Comparison of ENCODE assay signal across 1 cellular context in the genomic region with DNA sequence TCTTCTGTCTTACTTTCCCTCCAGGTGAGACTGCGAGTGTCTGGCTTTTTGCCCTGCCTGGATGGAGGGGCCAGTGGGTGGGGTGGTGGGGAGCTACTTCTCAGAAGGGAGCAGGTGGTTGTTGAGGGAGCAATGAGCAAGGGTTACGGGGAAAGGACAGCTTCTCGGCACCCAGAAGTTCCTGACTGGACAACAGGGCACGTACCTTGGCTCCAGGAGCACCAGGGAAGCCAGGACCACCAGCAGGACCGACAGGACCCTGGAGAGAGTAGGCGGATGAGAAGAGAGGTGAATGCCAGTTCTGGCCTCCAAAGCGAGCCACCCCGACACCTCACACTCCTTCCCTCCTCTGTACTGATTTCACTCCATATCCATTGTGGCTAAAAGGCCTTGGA.
TF ChIP-seq lines count a peak whose summit lies in the region.

No MANE protein-coding gene starts in this region.

TF ChIP-seq in GM23338, 12 proteins besides CTCF, POLR2A, EP300 and RAD21:
- TF ChIP-seq, protein P1, sequence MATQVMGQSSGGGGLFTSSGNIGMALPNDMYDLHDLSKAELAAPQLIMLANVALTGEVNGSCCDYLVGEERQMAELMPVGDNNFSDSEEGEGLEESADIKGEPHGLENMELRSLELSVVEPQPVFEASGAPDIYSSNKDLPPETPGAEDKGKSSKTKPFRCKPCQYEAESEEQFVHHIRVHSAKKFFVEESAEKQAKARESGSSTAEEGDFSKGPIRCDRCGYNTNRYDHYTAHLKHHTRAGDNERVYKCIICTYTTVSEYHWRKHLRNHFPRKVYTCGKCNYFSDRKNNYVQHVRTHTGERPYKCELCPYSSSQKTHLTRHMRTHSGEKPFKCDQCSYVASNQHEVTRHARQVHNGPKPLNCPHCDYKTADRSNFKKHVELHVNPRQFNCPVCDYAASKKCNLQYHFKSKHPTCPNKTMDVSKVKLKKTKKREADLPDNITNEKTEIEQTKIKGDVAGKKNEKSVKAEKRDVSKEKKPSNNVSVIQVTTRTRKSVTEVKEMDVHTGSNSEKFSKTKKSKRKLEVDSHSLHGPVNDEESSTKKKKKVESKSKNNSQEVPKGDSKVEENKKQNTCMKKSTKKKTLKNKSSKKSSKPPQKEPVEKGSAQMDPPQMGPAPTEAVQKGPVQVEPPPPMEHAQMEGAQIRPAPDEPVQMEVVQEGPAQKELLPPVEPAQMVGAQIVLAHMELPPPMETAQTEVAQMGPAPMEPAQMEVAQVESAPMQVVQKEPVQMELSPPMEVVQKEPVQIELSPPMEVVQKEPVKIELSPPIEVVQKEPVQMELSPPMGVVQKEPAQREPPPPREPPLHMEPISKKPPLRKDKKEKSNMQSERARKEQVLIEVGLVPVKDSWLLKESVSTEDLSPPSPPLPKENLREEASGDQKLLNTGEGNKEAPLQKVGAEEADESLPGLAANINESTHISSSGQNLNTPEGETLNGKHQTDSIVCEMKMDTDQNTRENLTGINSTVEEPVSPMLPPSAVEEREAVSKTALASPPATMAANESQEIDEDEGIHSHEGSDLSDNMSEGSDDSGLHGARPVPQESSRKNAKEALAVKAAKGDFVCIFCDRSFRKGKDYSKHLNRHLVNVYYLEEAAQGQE (IDR thresholded peaks at IDR 0.05; ENCODE audit: unreplicated experiment): no peak
- TF ChIP-seq NANOG (IDR thresholded peaks at IDR 0.05; ENCODE audit: borderline replicate concordance) (no peak), CREB1 (CRISPR knock-in tag; IDR thresholded peaks at IDR 0.05; ENCODE audit: low read depth) (no peak), ZNF331 (CRISPR knock-in tag; IDR thresholded peaks at IDR 0.05; ENCODE audit: low read depth) (no peak), ZNF114 (CRISPR knock-in tag; IDR thresholded peaks at IDR 0.05) (no peak), JUNB (IDR thresholded peaks at IDR 0.05; ENCODE audit: unreplicated experiment) (no peak), EZH2phosphoT487 (IDR thresholded peaks at IDR 0.05; ENCODE audit: unreplicated experiment) (no peak), EZH2 (IDR thresholded peaks at IDR 0.05; ENCODE audit: low read depth, unreplicated experiment) (no peak), STAT1 (IDR thresholded peaks at IDR 0.05; ENCODE audit: unreplicated experiment) (no peak), POLR2AphosphoS5 (IDR thresholded peaks at IDR 0.05; ENCODE audit: low read depth) (no peak)
- TF ChIP-seq, protein P2, sequence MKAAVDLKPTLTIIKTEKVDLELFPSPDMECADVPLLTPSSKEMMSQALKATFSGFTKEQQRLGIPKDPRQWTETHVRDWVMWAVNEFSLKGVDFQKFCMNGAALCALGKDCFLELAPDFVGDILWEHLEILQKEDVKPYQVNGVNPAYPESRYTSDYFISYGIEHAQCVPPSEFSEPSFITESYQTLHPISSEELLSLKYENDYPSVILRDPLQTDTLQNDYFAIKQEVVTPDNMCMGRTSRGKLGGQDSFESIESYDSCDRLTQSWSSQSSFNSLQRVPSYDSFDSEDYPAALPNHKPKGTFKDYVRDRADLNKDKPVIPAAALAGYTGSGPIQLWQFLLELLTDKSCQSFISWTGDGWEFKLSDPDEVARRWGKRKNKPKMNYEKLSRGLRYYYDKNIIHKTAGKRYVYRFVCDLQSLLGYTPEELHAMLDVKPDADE (IDR thresholded peaks at IDR 0.05): no peak
- TF ChIP-seq, protein P3, sequence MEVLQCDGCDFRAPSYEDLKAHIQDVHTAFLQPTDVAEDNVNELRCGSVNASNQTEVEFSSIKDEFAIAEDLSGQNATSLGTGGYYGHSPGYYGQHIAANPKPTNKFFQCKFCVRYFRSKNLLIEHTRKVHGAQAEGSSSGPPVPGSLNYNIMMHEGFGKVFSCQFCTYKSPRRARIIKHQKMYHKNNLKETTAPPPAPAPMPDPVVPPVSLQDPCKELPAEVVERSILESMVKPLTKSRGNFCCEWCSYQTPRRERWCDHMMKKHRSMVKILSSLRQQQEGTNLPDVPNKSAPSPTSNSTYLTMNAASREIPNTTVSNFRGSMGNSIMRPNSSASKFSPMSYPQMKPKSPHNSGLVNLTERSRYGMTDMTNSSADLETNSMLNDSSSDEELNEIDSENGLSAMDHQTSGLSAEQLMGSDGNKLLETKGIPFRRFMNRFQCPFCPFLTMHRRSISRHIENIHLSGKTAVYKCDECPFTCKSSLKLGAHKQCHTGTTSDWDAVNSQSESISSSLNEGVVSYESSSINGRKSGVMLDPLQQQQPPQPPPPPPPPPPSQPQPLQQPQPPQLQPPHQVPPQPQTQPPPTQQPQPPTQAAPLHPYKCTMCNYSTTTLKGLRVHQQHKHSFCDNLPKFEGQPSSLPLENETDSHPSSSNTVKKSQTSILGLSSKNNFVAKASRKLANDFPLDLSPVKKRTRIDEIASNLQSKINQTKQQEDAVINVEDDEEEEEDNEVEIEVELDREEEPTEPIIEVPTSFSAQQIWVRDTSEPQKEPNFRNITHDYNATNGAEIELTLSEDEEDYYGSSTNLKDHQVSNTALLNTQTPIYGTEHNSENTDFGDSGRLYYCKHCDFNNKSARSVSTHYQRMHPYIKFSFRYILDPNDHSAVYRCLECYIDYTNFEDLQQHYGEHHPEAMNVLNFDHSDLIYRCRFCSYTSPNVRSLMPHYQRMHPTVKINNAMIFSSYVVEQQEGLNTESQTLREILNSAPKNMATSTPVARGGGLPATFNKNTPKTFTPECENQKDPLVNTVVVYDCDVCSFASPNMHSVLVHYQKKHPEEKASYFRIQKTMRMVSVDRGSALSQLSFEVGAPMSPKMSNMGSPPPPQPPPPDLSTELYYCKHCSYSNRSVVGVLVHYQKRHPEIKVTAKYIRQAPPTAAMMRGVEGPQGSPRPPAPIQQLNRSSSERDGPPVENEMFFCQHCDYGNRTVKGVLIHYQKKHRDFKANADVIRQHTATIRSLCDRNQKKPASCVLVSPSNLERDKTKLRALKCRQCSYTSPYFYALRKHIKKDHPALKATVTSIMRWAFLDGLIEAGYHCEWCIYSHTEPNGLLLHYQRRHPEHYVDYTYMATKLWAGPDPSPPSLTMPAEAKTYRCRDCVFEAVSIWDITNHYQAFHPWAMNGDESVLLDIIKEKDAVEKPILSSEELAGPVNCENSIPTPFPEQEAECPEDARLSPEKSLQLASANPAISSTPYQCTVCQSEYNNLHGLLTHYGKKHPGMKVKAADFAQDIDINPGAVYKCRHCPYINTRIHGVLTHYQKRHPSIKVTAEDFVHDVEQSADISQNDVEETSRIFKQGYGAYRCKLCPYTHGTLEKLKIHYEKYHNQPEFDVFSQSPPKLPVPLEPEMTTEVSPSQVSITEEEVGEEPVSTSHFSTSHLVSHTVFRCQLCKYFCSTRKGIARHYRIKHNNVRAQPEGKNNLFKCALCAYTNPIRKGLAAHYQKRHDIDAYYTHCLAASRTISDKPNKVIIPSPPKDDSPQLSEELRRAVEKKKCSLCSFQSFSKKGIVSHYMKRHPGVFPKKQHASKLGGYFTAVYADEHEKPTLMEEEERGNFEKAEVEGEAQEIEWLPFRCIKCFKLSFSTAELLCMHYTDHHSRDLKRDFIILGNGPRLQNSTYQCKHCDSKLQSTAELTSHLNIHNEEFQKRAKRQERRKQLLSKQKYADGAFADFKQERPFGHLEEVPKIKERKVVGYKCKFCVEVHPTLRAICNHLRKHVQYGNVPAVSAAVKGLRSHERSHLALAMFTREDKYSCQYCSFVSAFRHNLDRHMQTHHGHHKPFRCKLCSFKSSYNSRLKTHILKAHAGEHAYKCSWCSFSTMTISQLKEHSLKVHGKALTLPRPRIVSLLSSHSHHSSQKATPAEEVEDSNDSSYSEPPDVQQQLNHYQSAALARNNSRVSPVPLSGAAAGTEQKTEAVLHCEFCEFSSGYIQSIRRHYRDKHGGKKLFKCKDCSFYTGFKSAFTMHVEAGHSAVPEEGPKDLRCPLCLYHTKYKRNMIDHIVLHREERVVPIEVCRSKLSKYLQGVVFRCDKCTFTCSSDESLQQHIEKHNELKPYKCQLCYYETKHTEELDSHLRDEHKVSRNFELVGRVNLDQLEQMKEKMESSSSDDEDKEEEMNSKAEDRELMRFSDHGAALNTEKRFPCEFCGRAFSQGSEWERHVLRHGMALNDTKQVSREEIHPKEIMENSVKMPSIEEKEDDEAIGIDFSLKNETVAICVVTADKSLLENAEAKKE (CRISPR knock-in tag; IDR thresholded peaks at IDR 0.05): no peak
